Comparison of ENCODE assay signal across 8 cellular contexts in the genomic region with DNA sequence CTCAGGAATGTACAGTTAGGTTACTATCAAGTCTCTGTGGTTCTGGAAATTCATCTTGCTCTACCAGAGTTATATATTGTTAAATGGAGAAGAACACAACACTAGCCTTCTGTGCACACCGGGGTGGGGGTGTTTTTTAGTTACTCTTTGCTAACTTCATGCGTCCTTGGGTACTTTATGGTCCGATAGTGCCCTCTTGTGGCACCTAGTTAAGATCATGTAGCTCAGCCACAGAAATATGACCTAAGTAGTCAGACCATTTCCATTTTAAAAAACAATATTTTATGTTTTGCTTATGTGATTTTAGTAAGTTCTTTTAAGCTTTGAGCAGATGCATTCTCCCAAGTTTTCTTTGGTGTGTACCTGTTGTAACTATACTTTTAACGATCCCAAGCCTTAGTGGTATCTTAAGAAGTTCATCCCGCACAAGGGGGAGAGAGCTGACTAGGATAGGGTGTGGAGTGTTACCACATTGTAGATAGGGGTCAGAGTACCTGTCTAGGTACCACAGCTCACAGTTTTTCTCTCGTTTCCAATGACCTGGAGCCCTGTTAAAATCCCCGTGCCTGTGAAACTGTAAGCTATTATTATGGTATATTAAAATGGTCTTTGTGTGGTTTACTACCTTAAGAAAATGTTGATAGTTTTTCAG. TPM values are rescaled to one million over a fixed set of nuclear protein-coding genes. Genes with fewer than 3 reads are reported as not detected.
DNase-seq lines count a peak whose midpoint lies in the region; ATAC-seq lines count a peak whose summit lies in the region.

No MANE protein-coding gene starts in this region.

- DNase-seq in CD1c-positive myeloid dendritic cell (ENCODE audit: extremely low spot score) (peak; percentile 83), NCI-H524 treated with DMSO at 0.1 percent for 48 hours (lab: John Stamatoyannopoulos, UW) (peak; percentile 23), ecto neural progenitor cell (ENCODE audit: low spot score) (peak; percentile 50), lung microvascular endothelial cell (ENCODE audit: low read depth in 2 of 2) (peak; percentile 90 to 93)
- DNase-seq in activated CD4-positive, alpha-beta T cell treated with anti-CD3 and anti-CD28 coated beads for 4 hours = peak; percentile 62 to 75

- no peak overlapping the region for H3K4me3 Mint-ChIP-seq in stimulated activated memory B cell treated with anti-CD40 and anti-IgM and Interleukin-4, amounts not matched to agents 10 μg/mL and 1 μg/mL and 100 μg/mL, for 72 hours

- ATAC-seq in HG03196 (IDR thresholded peaks at IDR 0.05; ENCODE audit: unreplicated experiment) = peak; percentile 61
- peak; percentile 73 for ATAC-seq in stimulated activated memory B cell treated with anti-CD40 and anti-IgM and Interleukin-4, amounts not matched to agents 10 μg/mL and 1 μg/mL and 100 μg/mL, for 72 hours
- no peak for ATAC-seq in GM18858 (IDR thresholded peaks at IDR 0.05; ENCODE audit: unreplicated experiment)

- H3K9me3 Mint-ChIP-seq in stimulated activated memory B cell treated with anti-CD40 and anti-IgM and Interleukin-4, amounts not matched to agents 10 μg/mL and 1 μg/mL and 100 μg/mL, for 72 hours = no peaks in the 10 kb centered on the region

- no peak overlapping the region for H3K27ac Mint-ChIP-seq in stimulated activated memory B cell treated with anti-CD40 and anti-IgM and Interleukin-4, amounts not matched to agents 10 μg/mL and 1 μg/mL and 100 μg/mL, for 72 hours

- no peaks in the 10 kb centered on the region for H3K27me3 Mint-ChIP-seq in stimulated activated memory B cell treated with anti-CD40 and anti-IgM and Interleukin-4, amounts not matched to agents 10 μg/mL and 1 μg/mL and 100 μg/mL, for 72 hours

- peaks cover 46% of the 10 kb centered on the region for H3K36me3 Mint-ChIP-seq in stimulated activated memory B cell treated with anti-CD40 and anti-IgM and Interleukin-4, amounts not matched to agents 10 μg/mL and 1 μg/mL and 100 μg/mL, for 72 hours

- peaks cover 9% of the 10 kb centered on the region for H3K4me1 Mint-ChIP-seq in stimulated activated memory B cell treated with anti-CD40 and anti-IgM and Interleukin-4, amounts not matched to agents 10 μg/mL and 1 μg/mL and 100 μg/mL, for 72 hours

RNA-seq across cellular contexts. Expression of a gene that starts 20.6 kb away (rescaled TPM):
- total RNA-seq in lung microvascular endothelial cell = 0.44 and 0.99 TPM in 2 replicates

RNA-seq across cellular contexts. Expression of a gene that starts 37.9 kb away (rescaled TPM):
- 96.3 and 109 TPM in 2 replicates for total RNA-seq in lung microvascular endothelial cell

Comparison
In these comparisons a context has a peak if more than half of its experiments do, and no peak if none do; other contexts are left out.
1. DNase-seq: peak in every context shown above with its lines; median percentile 92 in lung microvascular endothelial cell; 83 in CD1c-positive myeloid dendritic cell; 68 in activated CD4-positive, alpha-beta T cell treated with anti-CD3 and anti-CD28 coated beads for 4 hours; 50 in ecto neural progenitor cell; 23 in NCI-H524 treated with DMSO at 0.1 percent for 48 hours.